In the genomic region with DNA sequence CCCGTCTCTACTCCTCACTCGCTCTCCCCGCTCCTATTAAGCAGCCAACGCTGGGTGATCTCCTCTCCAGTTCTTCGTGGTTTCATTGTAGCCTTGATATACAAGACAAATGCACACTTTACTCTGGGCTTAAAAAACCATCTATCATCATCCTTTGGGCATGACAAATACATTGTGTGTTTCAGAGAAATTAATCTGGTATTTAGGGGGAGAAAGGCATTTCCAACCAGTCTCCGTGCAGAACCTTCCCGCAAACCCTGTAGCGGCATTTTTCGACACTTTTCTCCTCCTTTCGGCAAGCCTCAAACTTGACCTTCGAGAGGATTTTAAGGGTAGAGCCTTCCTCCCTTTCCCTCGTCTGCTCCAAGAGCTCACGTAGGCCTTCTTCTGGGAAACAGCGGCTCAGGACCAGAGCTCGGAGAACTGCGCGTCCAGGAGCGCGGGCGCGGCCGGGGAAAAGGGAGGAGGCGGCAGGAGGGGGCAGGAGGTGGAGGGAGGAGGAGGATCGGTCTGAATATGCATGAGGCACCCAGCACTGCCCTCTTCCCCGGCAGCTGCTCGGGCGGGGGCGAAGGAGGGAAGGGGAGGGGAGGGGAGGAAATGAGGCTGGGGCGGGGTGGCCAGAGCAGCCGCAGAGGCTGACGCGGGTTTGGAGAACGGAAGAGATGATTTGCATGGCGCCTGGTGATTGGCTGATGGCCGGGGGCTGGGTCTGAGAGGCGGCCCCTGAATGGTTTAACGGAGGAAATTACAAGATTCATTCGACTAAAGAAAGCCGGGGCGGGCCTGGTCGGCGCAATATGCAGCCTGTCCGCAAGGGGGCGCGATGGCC, we compare ENCODE assay signal across 8 cellular contexts.
DNase-seq lines count a peak whose midpoint lies in the region; ATAC-seq and TF ChIP-seq lines count a peak whose summit lies in the region.

No MANE protein-coding gene starts in this region.

- H3F3A ChIP-seq in GM23248 (ENCODE audit: insufficient read depth) (no peaks in the 10 kb centered on the region; the same call in 1 of the 2 replicates), PC-9 (ENCODE audit: insufficient read depth, low read depth) (no peaks in the 10 kb centered on the region)

- no peaks in the 10 kb centered on the region for H3K27me3 ChIP-seq in DND-41 (ENCODE audit: insufficient read depth, low read length, poor library complexity)
- H3K27me3 ChIP-seq in GM23248 (replicated peaks; ENCODE audit: insufficient read depth): peaks cover 60% of the 10 kb centered on the region
- H3K27me3 ChIP-seq in PC-9 (ENCODE audit: insufficient read depth, low read depth): no peaks in the 10 kb centered on the region
- H3K27me3 ChIP-seq in fibroblast of lung (ENCODE audit: control insufficient read depth, insufficient read depth, low read length): peaks cover 32% of the 10 kb centered on the region

- H3K4me1 ChIP-seq in DND-41 (ENCODE audit: insufficient read depth, low read length) (no peaks in the 10 kb centered on the region), GM23248 (ENCODE audit: insufficient read depth) (peaks cover 8% of the 10 kb centered on the region; the same call in 1 of the 2 replicates), PC-9 (replicated peaks; ENCODE audit: insufficient read depth) (peaks cover 7% of the 10 kb centered on the region; the same call in 1 of the 2 replicates), fibroblast of lung (ENCODE audit: control insufficient read depth, extremely low read depth, insufficient read depth, low read length) (peaks cover 4% of the 10 kb centered on the region)

- DNase-seq in DND-41 (peak; percentile 7), GM23248 (peak; percentile 97), PC-9 (peak; percentile 93 to 97), fibroblast of lung (ENCODE audit: low read depth in 2 of 2) (peak; percentile 94 to 99), naive B cell (peak; percentile 18)
- DNase-seq in activated T-cell treated with anti-CD3 and anti-CD28 coated beads, Interleukin-2, amount 50 U/mL, for 72 hours: peak; percentile 92 to 93
- peak; percentile 77 for DNase-seq in stimulated activated CD8-positive, alpha-beta memory T cell treated with anti-CD3 and anti-CD28 coated beads, Interleukin-7, amount 100 ng/mL, for 4 hours (ENCODE audit: low read depth in 2 of 2)

- H3K27me3 Mint-ChIP-seq in activated T-cell treated with anti-CD3 and anti-CD28 coated beads, Interleukin-2, amount 50 U/mL, for 72 hours (ENCODE audit: low read depth): peaks cover 18% of the 10 kb centered on the region
- peaks cover 0 to 39% (median 29%) of the 10 kb centered on the region in 3 donors for H3K27me3 Mint-ChIP-seq in naive B cell

- no peak overlapping the region for H3K27ac Mint-ChIP-seq in activated T-cell treated with anti-CD3 and anti-CD28 coated beads, Interleukin-2, amount 50 U/mL, for 72 hours
- H3K27ac Mint-ChIP-seq in naive B cell: no peak overlapping the region

- H3K79me2 ChIP-seq in DND-41 (ENCODE audit: insufficient read depth, low read length) (no peaks in the 10 kb centered on the region), GM23248 (ENCODE audit: insufficient read depth) (no peaks in the 10 kb centered on the region), PC-9 (ENCODE audit: low read depth) (no peaks in the 10 kb centered on the region), fibroblast of lung (ENCODE audit: control insufficient read depth, insufficient read depth, low read length) (no peaks in the 10 kb centered on the region)

- no peak for ATAC-seq in DND-41 (ENCODE audit: insufficient read depth, low read depth)
- peak; percentile 94 to 95 for ATAC-seq in activated T-cell treated with anti-CD3 and anti-CD28 coated beads, Interleukin-2, amount 50 U/mL, for 72 hours (replicated peaks in 1 of 2)
- peak; percentile 71 to 80 for ATAC-seq in naive B cell (ENCODE audit: low read depth in 2 of 2)

- no peaks in the 10 kb centered on the region for H3K9me2 ChIP-seq in GM23248 (ENCODE audit: insufficient read depth)
- H3K9me2 ChIP-seq in PC-9 (ENCODE audit: insufficient read depth): no peaks in the 10 kb centered on the region

- peaks cover 10% of the 10 kb centered on the region for H3K4me1 Mint-ChIP-seq in activated T-cell treated with anti-CD3 and anti-CD28 coated beads, Interleukin-2, amount 50 U/mL, for 72 hours (ENCODE audit: low read depth)
- peaks cover 4 to 17% (median 17%) of the 10 kb centered on the region in 3 donors for H3K4me1 Mint-ChIP-seq in naive B cell

- no peaks in the 10 kb centered on the region for H3K9me3 Mint-ChIP-seq in activated T-cell treated with anti-CD3 and anti-CD28 coated beads, Interleukin-2, amount 50 U/mL, for 72 hours
- H3K9me3 Mint-ChIP-seq in naive B cell: peaks cover 0 to 34% (median 14%) of the 10 kb centered on the region in 7 donors

- H3K4me3 Mint-ChIP-seq in activated T-cell treated with anti-CD3 and anti-CD28 coated beads, Interleukin-2, amount 50 U/mL, for 72 hours: no peak overlapping the region
- H3K4me3 Mint-ChIP-seq in naive B cell: no peak overlapping the region

- in situ Hi-C loops in GM23248 (cut with MboI): loop anchor here (25.0 kb wide), 1 partner anchor 546 kb away; no protein-coding TSS in a partner anchor

- H3K36me3 ChIP-seq in DND-41 (ENCODE audit: insufficient read depth, low read length): no peaks in the 10 kb centered on the region
- H3K36me3 ChIP-seq in GM23248 (ENCODE audit: low read depth): no peaks in the 10 kb centered on the region
- no peaks in the 10 kb centered on the region for H3K36me3 ChIP-seq in KOPT-K1 (ENCODE audit: insufficient read depth, low read length)
- H3K36me3 ChIP-seq in PC-9 (ENCODE audit: low read depth): no peaks in the 10 kb centered on the region
- H3K36me3 ChIP-seq in fibroblast of lung (ENCODE audit: control insufficient read depth, insufficient read depth, low read length): no peaks in the 10 kb centered on the region

- H3K27ac ChIP-seq in DND-41 (ENCODE audit: low read length) (no peak overlapping the region), GM23248 (no peak overlapping the region), KOPT-K1 (ENCODE audit: low read depth, low read length, poor library complexity, severe bottlenecking) (peak overlapping the region; percentile 34), PC-9 (no peak overlapping the region), fibroblast of lung (ENCODE audit: insufficient read depth, low read length) (no peak overlapping the region)

- no peak overlapping the region for H3K4me3 ChIP-seq in DND-41 (ENCODE audit: low read depth in 1 of 2, low read length in 2 of 2)
- H3K4me3 ChIP-seq in GM23248: peak overlapping the region; percentile 74
- peak overlapping the region; percentile 68 for H3K4me3 ChIP-seq in PC-9
- H3K4me3 ChIP-seq in fibroblast of lung (replicated peaks in 1 of 4; ENCODE audit: control extremely low read depth in 1 of 4, insufficient read depth in 1 of 4, low read depth in 3 of 4, low read length in 4 of 4): peak overlapping the region; percentile 56 to 66 (median 62)

- intact Hi-C loops in PC-9 (cut with micrococcal nuclease; ENCODE audit: unreplicated experiment): loop anchor here (1.0 to 10.0 kb wide), 8 partner anchors 49 to 729 kb away; a partner anchor contains a TSS

- CTCF ChIA-PET in PC-9 (lab: Charles Lee): interaction anchor here (0.6 to 0.9 kb wide), 5 partner anchors 32 to 550 kb away, joined by 4 to 16 read pairs (median 7); no protein-coding TSS in a partner anchor

- H3K4me2 ChIP-seq in DND-41 (ENCODE audit: insufficient read depth, low read length) (no peak overlapping the region), GM23248 (ENCODE audit: unreplicated experiment) (peak overlapping the region; percentile 87), PC-9 (peak overlapping the region; percentile 84), fibroblast of lung (ENCODE audit: extremely low read depth, insufficient read depth, low read length) (peak overlapping the region; percentile 67)

- H2AFZ ChIP-seq in DND-41 (ENCODE audit: low read depth, low read length) (no peak overlapping the region), GM23248 (peak overlapping the region; percentile 94), PC-9 (peak overlapping the region; percentile 93), fibroblast of lung (ENCODE audit: low read length) (peak overlapping the region; percentile 92)

- BruUV-seq in PC-9 (replicated peaks; lab: Mats Ljungman, UMichigan): no TSS peak

- H3K36me3 Mint-ChIP-seq in activated T-cell treated with anti-CD3 and anti-CD28 coated beads, Interleukin-2, amount 50 U/mL, for 72 hours (ENCODE audit: insufficient read depth in 2 of 2): peaks cover 2 to 4% of the 10 kb centered on the region in 2 donors
- peaks cover 0 to 7% of the 10 kb centered on the region in 2 donors for H3K36me3 Mint-ChIP-seq in naive B cell

- H4K20me1 ChIP-seq in DND-41 (ENCODE audit: insufficient read depth, low read length) (no peaks in the 10 kb centered on the region), GM23248 (ENCODE audit: insufficient read depth) (no peaks in the 10 kb centered on the region), PC-9 (ENCODE audit: insufficient read depth) (no peaks in the 10 kb centered on the region), fibroblast of lung (ENCODE audit: control insufficient read depth, extremely low read depth, insufficient read depth, low read length) (peaks cover 2% of the 10 kb centered on the region)

- H3K9ac ChIP-seq in DND-41 (ENCODE audit: low read depth, low read length) (no peak overlapping the region), GM23248 (peak overlapping the region; percentile 42), fibroblast of lung (ENCODE audit: insufficient read depth, low read length) (peak overlapping the region; percentile 34)

- TF ChIP-seq CTCF in DND-41 (IDR thresholded peaks at IDR 0.05; ENCODE audit: borderline replicate concordance, extremely low read depth, low read length, poor library complexity, severe bottlenecking) (no peak), PC-9 (conservative IDR thresholded peaks at IDR 0.05) (peak; percentile 65), fibroblast of lung (conservative IDR thresholded peaks at IDR 0.05 in 1 of 2, IDR thresholded peaks at IDR 0.05 in 1 of 2; ENCODE audit: low read depth in 1 of 2, low read length in 2 of 2) (peak; percentile 46 to 58)

- POLR2A ChIA-PET in PC-9 (lab: Charles Lee; ENCODE audit: unreplicated experiment): no interaction called here

- H3K9me3 ChIP-seq in DND-41 (ENCODE audit: insufficient read depth, low read length, severe bottlenecking) (no peaks in the 10 kb centered on the region), GM23248 (ENCODE audit: low read depth) (no peaks in the 10 kb centered on the region), KOPT-K1 (ENCODE audit: insufficient read depth, low read length, poor library complexity, severe bottlenecking) (no peaks in the 10 kb centered on the region), PC-9 (ENCODE audit: insufficient read depth, low read depth) (no peaks in the 10 kb centered on the region), fibroblast of lung (ENCODE audit: control insufficient read depth, insufficient read depth, low read depth, low read length) (no peaks in the 10 kb centered on the region)

- 2 to 4% methylated on average over 25 to 45 of the region's 45 CpGs for WGBS in GM23248 (ENCODE audit: low coverage in 1 of 2, low lambda C conversion rate in 2 of 2, missing lambda C conversion rate in 2 of 2), 2 experiments

Comparison
In these comparisons a context has a peak if more than half of its experiments do, and no peak if none do; other contexts are left out.
1. DNase-seq: peak in every context shown above with its lines; median percentile 97 in GM23248; 96 in fibroblast of lung; 95 in PC-9; 92 in activated T-cell treated with anti-CD3 and anti-CD28 coated beads, Interleukin-2, amount 50 U/mL, for 72 hours; 77 in stimulated activated CD8-positive, alpha-beta memory T cell treated with anti-CD3 and anti-CD28 coated beads, Interleukin-7, amount 100 ng/mL, for 4 hours; 18 in naive B cell; 7 in DND-41.
2. H3K4me3 ChIP-seq: peak in GM23248 (single experiment), PC-9 (single experiment) and fibroblast of lung (4 of 4); none in DND-41 (0 of 2).